ENCODE assay signal across 1 cellular context in genomic region chr19:46678110-46678732, GRCh38.
TF ChIP-seq lines count a peak whose summit lies in the region.

No MANE protein-coding gene starts in this region.

TF ChIP-seq in endothelial cell of umbilical vein, 7 proteins besides CTCF, POLR2A, EP300 and RAD21:
- TF ChIP-seq MYC (IDR thresholded peaks at IDR 0.05; ENCODE audit: low read depth, low read length), result no peak
- no peak for TF ChIP-seq MAX (IDR thresholded peaks at IDR 0.05; ENCODE audit: insufficient read depth, insufficient read length)
- no peak for TF ChIP-seq EZH2 (IDR thresholded peaks at IDR 0.05; ENCODE audit: borderline replicate concordance, low read depth, low read length, severe bottlenecking)
- TF ChIP-seq JUN (IDR thresholded peaks at IDR 0.05; ENCODE audit: borderline replicate concordance, insufficient read depth, insufficient read length, low read depth), result no peak
- TF ChIP-seq FOS (IDR thresholded peaks at IDR 0.05; ENCODE audit: borderline replicate concordance, insufficient read depth, low read length), result no peak
- no peak for TF ChIP-seq GATA2 (IDR thresholded peaks at IDR 0.05; ENCODE audit: insufficient read depth, insufficient read length, low read depth, low read length)
- no peak for TF ChIP-seq POLR2AphosphoS5 (IDR thresholded peaks at IDR 0.05; ENCODE audit: insufficient read depth, low read depth, low read length)
